8 cellular contexts compared by ENCODE assay signal in the genomic region with DNA sequence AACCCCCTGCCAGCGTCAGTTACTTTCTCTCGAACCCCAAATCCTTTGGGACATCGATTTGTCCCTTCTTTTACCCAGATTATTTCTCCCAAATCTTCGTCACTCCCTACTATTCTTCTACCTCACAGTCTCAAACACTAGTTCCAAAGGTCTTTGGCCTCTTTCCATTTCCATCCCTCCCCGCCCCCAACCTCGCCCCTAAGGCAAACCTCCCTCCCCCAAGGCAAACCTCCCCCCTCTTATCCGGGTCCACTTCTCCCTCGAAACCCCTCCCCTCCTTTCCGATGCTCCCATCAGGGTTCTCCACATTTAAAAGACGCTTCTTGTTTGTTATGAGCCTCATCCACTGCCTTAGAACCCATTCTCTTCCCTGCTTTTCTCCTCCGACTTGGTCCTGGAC. TPM values are rescaled to one million over a fixed set of nuclear protein-coding genes. Genes with fewer than 3 reads are reported as not detected.
DNase-seq lines count a peak whose midpoint lies in the region; ATAC-seq and TF ChIP-seq lines count a peak whose summit lies in the region.

No MANE protein-coding gene starts in this region.

- ATAC-seq in HG03139 (IDR thresholded peaks at IDR 0.05; ENCODE audit: unreplicated experiment) (no peak), GM18861 (IDR thresholded peaks at IDR 0.05; ENCODE audit: unreplicated experiment) (no peak)

- H3K9me3 Mint-ChIP-seq in dendritic cell treated with granulocyte-macrophage colony-stimulating factor and Interleukin-4, amounts not matched to agents 40 ng/mL and 50 ng/mL, for 4 days = no peaks in the 10 kb centered on the region

- H3K4me3 ChIP-seq in AG09309 (ENCODE audit: control insufficient read depth, low read depth, low read length) = peak overlapping the region; percentile 88
- peak overlapping the region; percentile 89 for H3K4me3 ChIP-seq in MG63
- peak overlapping the region; percentile 85 to 94 for H3K4me3 ChIP-seq in mucosa of rectum (ENCODE audit: low read length in 2 of 2)

- H3K27ac Mint-ChIP-seq in dendritic cell treated with granulocyte-macrophage colony-stimulating factor and Interleukin-4, amounts not matched to agents 40 ng/mL and 50 ng/mL, for 4 days = peak overlapping the region; percentile 91

- H3K9me3 ChIP-seq in MG63 (no peaks in the 10 kb centered on the region), mucosa of rectum (ENCODE audit: control insufficient read depth in 2 of 2, low read length in 2 of 2) (no peaks in the 10 kb centered on the region)

- no peaks in the 10 kb centered on the region for H3K27me3 Mint-ChIP-seq in dendritic cell treated with granulocyte-macrophage colony-stimulating factor and Interleukin-4, amounts not matched to agents 40 ng/mL and 50 ng/mL, for 4 days

- H3K4me3 Mint-ChIP-seq in dendritic cell treated with granulocyte-macrophage colony-stimulating factor and Interleukin-4, amounts not matched to agents 40 ng/mL and 50 ng/mL, for 4 days = peak overlapping the region; percentile 96

- peak overlapping the region; percentile 86 to 87 for H3K9ac ChIP-seq in mucosa of rectum (ENCODE audit: low read depth in 1 of 2, low read length in 2 of 2)

- H3K27ac ChIP-seq in mucosa of rectum (ENCODE audit: low read depth in 2 of 2, low read length in 2 of 2) = peak overlapping the region; percentile 59 to 63

- TF ChIP-seq CTCF in AG09309 (IDR thresholded peaks at IDR 0.05; ENCODE audit: control insufficient read depth, insufficient read depth, low read depth, low read length, missing control alignments) (no peak), GM10266 (IDR thresholded peaks at IDR 0.05; ENCODE audit: control insufficient read depth, insufficient read depth, low read depth, missing control alignments) (no peak)

- intact Hi-C loops in dendritic cell treated with granulocyte-macrophage colony-stimulating factor and Interleukin-4, amounts not matched to agents 40 ng/mL and 50 ng/mL, for 4 days (cut with micrococcal nuclease) = loop anchor here (2.0 kb wide), 2 partner anchors 129 to 173 kb away; a partner anchor contains a TSS

- no peak for DNase-seq in AG09309 (ENCODE audit: low read depth)
- DNase-seq in MG63 = no peak
- DNase-seq in DMS79 treated with DMSO at 0.1 percent for 48 hours (lab: John Stamatoyannopoulos, UW) = no peak
- no peak for DNase-seq in GM10266 (ENCODE audit: extremely low spot score)

- no peaks in the 10 kb centered on the region for H3K27me3 ChIP-seq in MG63
- H3K27me3 ChIP-seq in mucosa of rectum (ENCODE audit: control insufficient read depth in 2 of 2, insufficient read depth in 2 of 2, low read length in 2 of 2) = no peaks in the 10 kb centered on the region

- peaks cover 14% of the 10 kb centered on the region for H3K36me3 ChIP-seq in MG63
- H3K36me3 ChIP-seq in mucosa of rectum (ENCODE audit: control insufficient read depth in 2 of 2, insufficient read depth in 2 of 2, low read length in 2 of 2) = peaks cover 13 to 24% of the 10 kb centered on the region in 2 donors

- peaks cover 68% of the 10 kb centered on the region for H3K36me3 Mint-ChIP-seq in dendritic cell treated with granulocyte-macrophage colony-stimulating factor and Interleukin-4, amounts not matched to agents 40 ng/mL and 50 ng/mL, for 4 days (ENCODE audit: low read depth)

- H3K4me1 Mint-ChIP-seq in dendritic cell treated with granulocyte-macrophage colony-stimulating factor and Interleukin-4, amounts not matched to agents 40 ng/mL and 50 ng/mL, for 4 days (ENCODE audit: low read depth) = peaks cover 50% of the 10 kb centered on the region

- H3K4me1 ChIP-seq in mucosa of rectum (ENCODE audit: control insufficient read depth in 2 of 2, insufficient read depth in 2 of 2, low read length in 2 of 2) = peaks cover 10 to 13% of the 10 kb centered on the region in 2 donors

RNA-seq across cellular contexts. Expression of a gene that starts 0.6 kb away (rescaled TPM):
- total RNA-seq in MG63 (2014; rRNA removed; shearing (Covaris generic); ENCODE audit: low replicate concordance) = 5.6 and 9.9 TPM in 2 replicates

RNA-seq across cellular contexts. Expression of a gene that starts 0.6 kb away (rescaled TPM):
- total RNA-seq in MG63 (2014; rRNA removed; shearing (Covaris generic); ENCODE audit: low replicate concordance) = 13.7 and 20.7 TPM in 2 replicates
